In genomic region chr2:119838179-119838578, GRCh38 we compare ENCODE assay signal across 1 cellular context.
TF ChIP-seq lines count a peak whose summit lies in the region.

No MANE protein-coding gene starts in this region.

TF ChIP-seq in Ishikawa, 13 proteins besides CTCF, POLR2A, EP300 and RAD21 (continued from another document):
- TF ChIP-seq USF1 (IDR thresholded peaks at IDR 0.05) = no peak
- no peak for TF ChIP-seq CREB1 (IDR thresholded peaks at IDR 0.05; ENCODE audit: low read depth)
